ENCODE assay signal across 6 cellular contexts in the genomic region with DNA sequence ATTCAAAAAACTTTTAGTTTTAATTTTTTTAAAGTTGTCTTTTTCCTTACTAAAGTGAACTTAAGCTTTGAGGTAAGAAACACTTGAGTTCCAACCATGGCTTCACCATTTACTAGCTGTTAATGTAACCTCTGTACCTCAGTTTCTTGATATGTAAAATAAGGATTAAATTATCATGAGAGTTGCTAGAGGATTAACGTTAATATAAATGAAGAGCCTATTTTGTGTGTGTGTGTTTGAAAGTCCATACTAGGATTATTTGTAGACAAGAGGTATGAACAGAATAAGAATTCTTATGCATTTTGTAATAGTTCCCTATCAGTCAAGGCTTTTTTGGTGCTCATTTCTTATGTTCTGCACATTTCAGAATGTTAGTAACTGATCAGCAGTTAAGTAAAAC.
"Had no signal": no experiment of that assay in that cellular context is flagged by ENCODE, and none has a peak within 500 bp of the region (broad histone marks: within the 10 kb centered on the region; RNA-seq: fewer than 3 reads in every experiment).

No MANE protein-coding gene starts in this region.

- H3K4me3 ChIP-seq: GM12878 had no signal

- ATAC-seq: GM12878 had no signal

- FAIRE-seq: GM12878, GM12891, GM12892, GM18507 had no signal

- DNase-seq: GDM1, GF-D8 had no signal
